Comparison of ENCODE assay signal across 14 cellular contexts in genomic region chr2:178782236-178782635, GRCh38. TPM values are rescaled to one million over a fixed set of nuclear protein-coding genes. Genes with fewer than 3 reads are reported as not detected.
DNase-seq lines count a peak whose midpoint lies in the region; ATAC-seq and TF ChIP-seq lines count a peak whose summit lies in the region.
"Had no signal": no experiment of that assay in that cellular context is flagged by ENCODE, and none has a peak within 500 bp of the region (broad histone marks: within the 10 kb centered on the region; RNA-seq: fewer than 3 reads in every experiment).

No MANE protein-coding gene starts in this region.

- H3K27ac ChIP-seq in CD4-positive, alpha-beta T cell (ENCODE audit: low read depth, low read length) = no peak overlapping the region
- H3K27ac ChIP-seq in left lung = no peak overlapping the region

- peak overlapping the region; percentile 28 for H3K27ac Mint-ChIP-seq in memory B cell
- no peak overlapping the region for H3K27ac Mint-ChIP-seq in CD4-positive, alpha-beta T cell
- H3K27ac Mint-ChIP-seq: CD8-positive, alpha-beta T cell; H9 had no signal

- CTCF ChIA-PET in CD4-positive, alpha-beta T cell (lab: Charles Lee) = no interaction called here

- H3K27me3 ChIP-seq in CD4-positive, alpha-beta T cell (ENCODE audit: control insufficient read depth, insufficient read depth, low read length) = no peaks in the 10 kb centered on the region
- no peaks in the 10 kb centered on the region for H3K27me3 ChIP-seq in left lung
- H3K27me3 ChIP-seq: BE2C had no signal

- no peaks in the 10 kb centered on the region for H3K9me3 Mint-ChIP-seq in memory B cell
- H3K9me3 Mint-ChIP-seq in CD4-positive, alpha-beta T cell = no peaks in the 10 kb centered on the region
- H3K9me3 Mint-ChIP-seq: CD8-positive, alpha-beta T cell; H9 had no signal

- peak; percentile 17 for DNase-seq in HT1080 (ENCODE audit: low read depth)
- DNase-seq in memory B cell (ENCODE audit: low spot score in 2 of 2) = no peak
- no peak for DNase-seq in CD4-positive, alpha-beta T cell
- DNase-seq in GM10266 (ENCODE audit: extremely low spot score) = no peak
- no peak for DNase-seq in left lung
- DNase-seq: BE2C; CD8-positive, alpha-beta T cell; H9; NCI-H187 treated with DMSO at 0.1 percent for 48 hours; NCI-H446; SHP77 had no signal

- POLR2A ChIA-PET in CD4-positive, alpha-beta T cell (lab: Charles Lee) = no interaction called here

- H3K4me3 ChIP-seq in left lung = no peak overlapping the region

- TF ChIP-seq CTCF in CD4-positive, alpha-beta T cell (IDR thresholded peaks at IDR 0.05) = no peak
- TF ChIP-seq CTCF in GM10266 (IDR thresholded peaks at IDR 0.05; ENCODE audit: control insufficient read depth, insufficient read depth, low read depth, missing control alignments) = no peak
- TF ChIP-seq CTCF in left lung (IDR thresholded peaks at IDR 0.05) = no peak

- H3K4me1 ChIP-seq in left lung = no peaks in the 10 kb centered on the region
- H3K4me1 ChIP-seq: BE2C had no signal

- H3K36me3 Mint-ChIP-seq in memory B cell = peaks cover 42% of the 10 kb centered on the region
- H3K36me3 Mint-ChIP-seq in CD4-positive, alpha-beta T cell (ENCODE audit: low read depth) = peaks cover 80% of the 10 kb centered on the region

- intact Hi-C loops in CD4-positive, alpha-beta T cell (cut with DNase I, micrococcal nuclease) = no loop called here
- intact Hi-C loops in left lung (cut with DNase I) = no loop called here

- H3K4me1 Mint-ChIP-seq in memory B cell = no peaks in the 10 kb centered on the region
- no peaks in the 10 kb centered on the region for H3K4me1 Mint-ChIP-seq in CD4-positive, alpha-beta T cell (ENCODE audit: low read depth)
- H3K4me1 Mint-ChIP-seq: H9 had no signal

- no peaks in the 10 kb centered on the region for H3K9me3 ChIP-seq in CD4-positive, alpha-beta T cell (ENCODE audit: control insufficient read depth, low read length)
- H3K9me3 ChIP-seq in left lung = no peaks in the 10 kb centered on the region
- H3K9me3 ChIP-seq: BE2C had no signal

- H3K27me3 Mint-ChIP-seq in memory B cell = no peaks in the 10 kb centered on the region
- H3K27me3 Mint-ChIP-seq in CD4-positive, alpha-beta T cell = no peaks in the 10 kb centered on the region

- peaks cover 0 to 8% of the 10 kb centered on the region in 2 donors for H3K36me3 ChIP-seq in left lung
- H3K36me3 ChIP-seq: BE2C had no signal

- ATAC-seq in GM19035 (IDR thresholded peaks at IDR 0.05; ENCODE audit: unreplicated experiment) (peak; percentile 57), HG02763 (IDR thresholded peaks at IDR 0.05; ENCODE audit: unreplicated experiment) (peak; percentile 53), memory B cell (ENCODE audit: low read depth) (no peak), HG02642 (IDR thresholded peaks at IDR 0.05; ENCODE audit: poor library complexity, unreplicated experiment) (no peak), left lung (no peak)
- ATAC-seq in CD4-positive, alpha-beta T cell (ENCODE audit: poor library complexity) = no peak
- ATAC-seq: CD8-positive, alpha-beta T cell had no signal

- H3K4me3 Mint-ChIP-seq in memory B cell = no peak overlapping the region
- H3K4me3 Mint-ChIP-seq in CD4-positive, alpha-beta T cell = no peak overlapping the region
- H3K4me3 Mint-ChIP-seq: CD8-positive, alpha-beta T cell; H9 had no signal

RNA-seq across cellular contexts. Expression of gene TTN, which starts 25.0 kb away (rescaled TPM):
- 0.03 and 0.23 TPM in 2 replicates for total RNA-seq in HT1080 (2014; rRNA removed; shearing (Covaris generic))
- 0.01 and 0.05 TPM in 2 replicates for polyA plus RNA-seq in HT1080 (2015; cell fraction: cytosol; rRNA removed)
- 0.24 and 0.35 TPM in 2 replicates for polyA plus RNA-seq in HT1080 (2015; cell fraction: nucleus; rRNA removed)
- total RNA-seq in CD4-positive, alpha-beta T cell = 10 to 100 TPM; 27.5 to 29.2 TPM
- total RNA-seq in left lung = 10 to 100 TPM; 26.1 to 27.5 TPM

Comparison
In these comparisons a context has a peak if more than half of its experiments do, and no peak if none do; other contexts are left out.
1. ATAC-seq: peak in GM19035 (single experiment) and HG02763 (single experiment); none in memory B cell (single experiment), CD4-positive, alpha-beta T cell (single experiment), HG02642 (single experiment) and left lung (single experiment).
2. RNA of gene TTN, which starts 25.0 kb away (total RNA-seq): 27.5 to 29.2 TPM in CD4-positive, alpha-beta T cell and 26.1 to 27.5 TPM in left lung; 0.03 to 0.23 TPM in HT1080; every median in the first group is over 10 times any median in the second.